Comparison of ENCODE assay signal across 8 cellular contexts in genomic region chr1:23568608-23569383, GRCh38. TPM values are rescaled to one million over a fixed set of nuclear protein-coding genes. Genes with fewer than 3 reads are reported as not detected.
DNase-seq lines count a peak whose midpoint lies in the region; ATAC-seq and TF ChIP-seq lines count a peak whose summit lies in the region.

No MANE protein-coding gene starts in this region.

- H3K4me1 ChIP-seq in iPS-18a (ENCODE audit: control insufficient read depth, low read depth, low read length): peaks cover 15% of the 10 kb centered on the region

- no peaks in the 10 kb centered on the region for H3K27me3 ChIP-seq in iPS-18a (ENCODE audit: control insufficient read depth, insufficient read depth, low read length)

- H3K9me3 ChIP-seq in iPS-18a (ENCODE audit: control insufficient read depth, low read depth, low read length): no peaks in the 10 kb centered on the region

- H3K4me3 Mint-ChIP-seq in activated naive CD8-positive, alpha-beta T cell treated with anti-CD3 and anti-CD28 coated beads for 36 hours: peak overlapping the region; percentile 88

- DNase-seq in HFF-Myc (ENCODE audit: extremely low read depth, low read depth) (no peak), ACHN (no peak), DMS79 treated with DMSO at 0.1 percent for 48 hours (lab: John Stamatoyannopoulos, UW) (no peak)
- DNase-seq in activated naive CD8-positive, alpha-beta T cell treated with anti-CD3 and anti-CD28 coated beads for 36 hours: no peak

- H3K36me3 Mint-ChIP-seq in activated naive CD8-positive, alpha-beta T cell treated with anti-CD3 and anti-CD28 coated beads for 36 hours: no peaks in the 10 kb centered on the region

- H3K27me3 Mint-ChIP-seq in activated naive CD8-positive, alpha-beta T cell treated with anti-CD3 and anti-CD28 coated beads for 36 hours: peaks cover 13% of the 10 kb centered on the region

- peak overlapping the region; percentile 67 for H3K9ac ChIP-seq in iPS-18a (ENCODE audit: low read length)

- peaks cover 17% of the 10 kb centered on the region for H3K4me1 Mint-ChIP-seq in activated naive CD8-positive, alpha-beta T cell treated with anti-CD3 and anti-CD28 coated beads for 36 hours

- peak overlapping the region; percentile 81 for H3K27ac Mint-ChIP-seq in activated naive CD8-positive, alpha-beta T cell treated with anti-CD3 and anti-CD28 coated beads for 36 hours

- H3K27ac ChIP-seq in iPS-18a (ENCODE audit: low read length): peak overlapping the region; percentile 18
- H3K27ac ChIP-seq in skin epidermis: peak overlapping the region in 20 of 21 experiments; percentile 55 to 91 (median 78)

- in situ Hi-C loops in ACHN (cut with HindIII; ENCODE audit: low pct_ligation_motif_present, low pct_unique_long_range_greater_than_20kb, low sequenced_read_pairs): no loop called here

- H3K4me3 ChIP-seq in HFF-Myc (replicated peaks; ENCODE audit: low read depth, low read length): peak overlapping the region; percentile 40
- peak overlapping the region; percentile 46 for H3K4me3 ChIP-seq in iPS-18a (ENCODE audit: low read length)
- H3K4me3 ChIP-seq in skin epidermis: peak overlapping the region; percentile 30 to 52 (median 39)

- no peak for ATAC-seq in HG02678 (IDR thresholded peaks at IDR 0.05; ENCODE audit: unreplicated experiment)
- no peak for ATAC-seq in HG03432 (IDR thresholded peaks at IDR 0.05; ENCODE audit: unreplicated experiment)

- H3K9me3 Mint-ChIP-seq in activated naive CD8-positive, alpha-beta T cell treated with anti-CD3 and anti-CD28 coated beads for 36 hours: no peaks in the 10 kb centered on the region

- no peak for TF ChIP-seq CTCF in HFF-Myc (IDR thresholded peaks at IDR 0.05; ENCODE audit: low read depth, low read length, missing control alignments)

- H3K36me3 ChIP-seq in iPS-18a (ENCODE audit: control insufficient read depth, low read depth, low read length): no peaks in the 10 kb centered on the region

RNA-seq across cellular contexts. Expression of gene ID3, which starts 9.5 kb away (rescaled TPM):
- 10 to 100 TPM; 59.1 to 59.5 TPM for total RNA-seq in activated naive CD8-positive, alpha-beta T cell treated with anti-CD3 and anti-CD28 coated beads for 36 hours

RNA-seq across cellular contexts. Expression of gene E2F2, which starts 37.8 kb away (rescaled TPM):
- 10 to 100 TPM; 36.1 to 37.5 TPM for total RNA-seq in activated naive CD8-positive, alpha-beta T cell treated with anti-CD3 and anti-CD28 coated beads for 36 hours
